Comparison of ENCODE assay signal across 1 cellular context in the genomic region with DNA sequence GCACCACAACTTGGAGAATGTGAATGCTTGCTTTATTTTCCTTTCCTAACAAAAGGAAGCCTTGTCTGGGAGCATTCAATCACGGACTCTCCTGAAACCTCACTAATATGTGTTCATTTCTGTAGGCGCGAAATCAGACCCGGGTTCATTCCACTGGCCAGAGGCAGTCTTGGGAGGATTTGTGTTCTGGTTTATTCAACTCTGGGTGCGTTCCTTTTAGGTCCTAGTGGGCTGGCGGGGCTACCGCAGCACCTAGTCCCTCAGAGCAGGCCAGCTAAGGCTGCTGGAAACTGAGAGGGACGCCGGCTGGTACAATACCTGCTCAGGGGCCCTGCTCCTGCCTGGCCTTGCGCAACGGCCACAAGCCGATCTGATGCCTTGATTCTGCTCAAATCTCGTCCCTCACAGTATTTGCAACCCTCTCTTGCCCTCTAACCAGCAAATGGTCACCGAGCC.
TF ChIP-seq lines count a peak whose summit lies in the region.

No MANE protein-coding gene starts in this region.

TF ChIP-seq in HCT116, 20 proteins besides CTCF, POLR2A, EP300 and RAD21:
- TF ChIP-seq, protein P1, sequence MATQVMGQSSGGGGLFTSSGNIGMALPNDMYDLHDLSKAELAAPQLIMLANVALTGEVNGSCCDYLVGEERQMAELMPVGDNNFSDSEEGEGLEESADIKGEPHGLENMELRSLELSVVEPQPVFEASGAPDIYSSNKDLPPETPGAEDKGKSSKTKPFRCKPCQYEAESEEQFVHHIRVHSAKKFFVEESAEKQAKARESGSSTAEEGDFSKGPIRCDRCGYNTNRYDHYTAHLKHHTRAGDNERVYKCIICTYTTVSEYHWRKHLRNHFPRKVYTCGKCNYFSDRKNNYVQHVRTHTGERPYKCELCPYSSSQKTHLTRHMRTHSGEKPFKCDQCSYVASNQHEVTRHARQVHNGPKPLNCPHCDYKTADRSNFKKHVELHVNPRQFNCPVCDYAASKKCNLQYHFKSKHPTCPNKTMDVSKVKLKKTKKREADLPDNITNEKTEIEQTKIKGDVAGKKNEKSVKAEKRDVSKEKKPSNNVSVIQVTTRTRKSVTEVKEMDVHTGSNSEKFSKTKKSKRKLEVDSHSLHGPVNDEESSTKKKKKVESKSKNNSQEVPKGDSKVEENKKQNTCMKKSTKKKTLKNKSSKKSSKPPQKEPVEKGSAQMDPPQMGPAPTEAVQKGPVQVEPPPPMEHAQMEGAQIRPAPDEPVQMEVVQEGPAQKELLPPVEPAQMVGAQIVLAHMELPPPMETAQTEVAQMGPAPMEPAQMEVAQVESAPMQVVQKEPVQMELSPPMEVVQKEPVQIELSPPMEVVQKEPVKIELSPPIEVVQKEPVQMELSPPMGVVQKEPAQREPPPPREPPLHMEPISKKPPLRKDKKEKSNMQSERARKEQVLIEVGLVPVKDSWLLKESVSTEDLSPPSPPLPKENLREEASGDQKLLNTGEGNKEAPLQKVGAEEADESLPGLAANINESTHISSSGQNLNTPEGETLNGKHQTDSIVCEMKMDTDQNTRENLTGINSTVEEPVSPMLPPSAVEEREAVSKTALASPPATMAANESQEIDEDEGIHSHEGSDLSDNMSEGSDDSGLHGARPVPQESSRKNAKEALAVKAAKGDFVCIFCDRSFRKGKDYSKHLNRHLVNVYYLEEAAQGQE (IDR thresholded peaks at IDR 0.05; ENCODE audit: low read depth): no peak
- TF ChIP-seq SIN3A (IDR thresholded peaks at IDR 0.05; ENCODE audit: low read depth) (no peak), ZNF274 (IDR thresholded peaks at IDR 0.05; ENCODE audit: low read depth, low read length) (no peak), YY1 (IDR thresholded peaks at IDR 0.05; ENCODE audit: extremely low read depth, insufficient replicate concordance, low read depth, low read length) (no peak), EGR1 (IDR thresholded peaks at IDR 0.05; ENCODE audit: low read depth) (no peak), SRF (IDR thresholded peaks at IDR 0.05; ENCODE audit: low read depth) (no peak), FOSL1 (IDR thresholded peaks at IDR 0.05; ENCODE audit: low read depth) (no peak), EZH2 (IDR thresholded peaks at IDR 0.05) (no peak), POLR2AphosphoS5 (IDR thresholded peaks at IDR 0.05; ENCODE audit: low read depth, low read length) (no peak), JUND (IDR thresholded peaks at IDR 0.05) (no peak), ZFX (IDR thresholded peaks at IDR 0.05) (no peak)
- TF ChIP-seq, protein P2, sequence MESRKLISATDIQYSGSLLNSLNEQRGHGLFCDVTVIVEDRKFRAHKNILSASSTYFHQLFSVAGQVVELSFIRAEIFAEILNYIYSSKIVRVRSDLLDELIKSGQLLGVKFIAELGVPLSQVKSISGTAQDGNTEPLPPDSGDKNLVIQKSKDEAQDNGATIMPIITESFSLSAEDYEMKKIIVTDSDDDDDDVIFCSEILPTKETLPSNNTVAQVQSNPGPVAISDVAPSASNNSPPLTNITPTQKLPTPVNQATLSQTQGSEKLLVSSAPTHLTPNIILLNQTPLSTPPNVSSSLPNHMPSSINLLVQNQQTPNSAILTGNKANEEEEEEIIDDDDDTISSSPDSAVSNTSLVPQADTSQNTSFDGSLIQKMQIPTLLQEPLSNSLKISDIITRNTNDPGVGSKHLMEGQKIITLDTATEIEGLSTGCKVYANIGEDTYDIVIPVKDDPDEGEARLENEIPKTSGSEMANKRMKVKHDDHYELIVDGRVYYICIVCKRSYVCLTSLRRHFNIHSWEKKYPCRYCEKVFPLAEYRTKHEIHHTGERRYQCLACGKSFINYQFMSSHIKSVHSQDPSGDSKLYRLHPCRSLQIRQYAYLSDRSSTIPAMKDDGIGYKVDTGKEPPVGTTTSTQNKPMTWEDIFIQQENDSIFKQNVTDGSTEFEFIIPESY (IDR thresholded peaks at IDR 0.05; ENCODE audit: extremely low read depth, insufficient replicate concordance, low read length): no peak
- TF ChIP-seq, protein P3, sequence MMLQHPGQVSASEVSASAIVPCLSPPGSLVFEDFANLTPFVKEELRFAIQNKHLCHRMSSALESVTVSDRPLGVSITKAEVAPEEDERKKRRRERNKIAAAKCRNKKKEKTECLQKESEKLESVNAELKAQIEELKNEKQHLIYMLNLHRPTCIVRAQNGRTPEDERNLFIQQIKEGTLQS (IDR thresholded peaks at IDR 0.05): no peak
TF ChIP-seq in HCT116: peak in this region for 0.
